11 cellular contexts compared by ENCODE assay signal in the genomic region with DNA sequence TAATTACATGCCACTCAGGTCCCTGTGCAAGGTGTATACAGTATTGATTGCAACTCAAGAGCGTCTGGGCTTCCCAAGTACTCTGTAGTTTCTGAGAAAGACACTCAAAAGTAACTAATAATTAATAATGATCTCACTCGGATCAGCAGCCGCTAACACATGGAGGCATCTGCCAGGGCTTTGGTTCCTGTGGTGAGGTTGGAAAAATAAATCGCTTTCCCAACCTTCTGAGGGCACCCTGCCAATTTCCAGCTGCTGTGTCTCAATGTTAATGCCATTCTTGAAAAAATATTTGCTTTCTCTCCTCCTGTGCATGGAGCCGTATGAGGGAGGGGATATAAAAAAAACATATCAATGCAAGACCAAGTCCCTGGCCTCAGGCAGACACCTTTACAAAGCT.
A peak's percentile ranks its signal among the peaks of the same experiment; 100 is the strongest.
DNase-seq lines count a peak whose midpoint lies in the region; ATAC-seq and TF ChIP-seq lines count a peak whose summit lies in the region.
"Had no signal": no experiment of that assay in that cellular context is flagged by ENCODE, and none has a peak within 500 bp of the region (broad histone marks: within the 10 kb centered on the region; RNA-seq: fewer than 3 reads in every experiment).

No MANE protein-coding gene starts in this region.

- peaks cover 95% of the 10 kb centered on the region for H3K36me3 Mint-ChIP-seq in activated T-helper 17 cell treated with anti-CD3 and anti-CD28 coated beads, Interleukin-2, amount 50 U/mL, for 72 hours (ENCODE audit: low read depth)

- H3K27me3 ChIP-seq in MG63 (no peaks in the 10 kb centered on the region), stomach (no peaks in the 10 kb centered on the region)

- no peak overlapping the region for H3K27ac ChIP-seq in stomach

- H3K4me3 ChIP-seq in MG63, result no peak overlapping the region
- no peak overlapping the region for H3K4me3 ChIP-seq in fibroblast of mammary gland (ENCODE audit: control insufficient read depth, low read depth, low read length)
- H3K4me3 ChIP-seq in stomach, result no peak overlapping the region

- TF ChIP-seq CTCF in fibroblast of mammary gland (conservative IDR thresholded peaks at IDR 0.05; ENCODE audit: control insufficient read depth, insufficient read depth, low read depth, low read length) (no peak), stomach (IDR thresholded peaks at IDR 0.05) (no peak)

- WGBS in stomach, 5 donors, result 29 to 55% (median 39%) methylated on average over 5 of the region's 5 CpGs

- no peaks in the 10 kb centered on the region for H3K9me3 ChIP-seq in MG63
- no peaks in the 10 kb centered on the region for H3K9me3 ChIP-seq in stomach

- ATAC-seq in HG02798 (IDR thresholded peaks at IDR 0.05; ENCODE audit: poor library complexity, unreplicated experiment), result no peak
- no peak for ATAC-seq in activated T-helper 17 cell treated with anti-CD3 and anti-CD28 coated beads, Interleukin-2, amount 50 U/mL, for 72 hours (replicated peaks)

- H3K9me3 Mint-ChIP-seq in activated T-helper 17 cell treated with anti-CD3 and anti-CD28 coated beads, Interleukin-2, amount 50 U/mL, for 72 hours, result no peaks in the 10 kb centered on the region
- H3K9me3 Mint-ChIP-seq: activated naive CD4-positive, alpha-beta T cell treated with anti-CD3 and anti-CD28 coated beads, Interleukin-2, amount 50 U/mL, for 24 hours had no signal

- H3K27me3 Mint-ChIP-seq in activated T-helper 17 cell treated with anti-CD3 and anti-CD28 coated beads, Interleukin-2, amount 50 U/mL, for 72 hours, result no peaks in the 10 kb centered on the region
- H3K27me3 Mint-ChIP-seq: activated naive CD4-positive, alpha-beta T cell treated with anti-CD3 and anti-CD28 coated beads, Interleukin-2, amount 50 U/mL, for 24 hours had no signal

- DNase-seq in MG63 (peak; percentile 86), NCI-H510A (lab: John Stamatoyannopoulos, UW) (peak; percentile 12), fibroblast of mammary gland (ENCODE audit: low read depth) (peak; percentile 55), stomach (peak; percentile 68), GOT3 (lab: John Stamatoyannopoulos, UW) (no peak)
- DNase-seq: activated CD4-positive, alpha-beta T cell treated with anti-CD3 and anti-CD28 coated beads, Interleukin-2, amount 50 U/mL, for 48 hours; DMS153; hippocampal formation had no signal

- intact Hi-C loops in stomach (cut with DNase I; ENCODE audit: low total_unique reads), result no loop called here

- TF ChIP-seq POLR2A in stomach (IDR thresholded peaks at IDR 0.05), result no peak

- H3K4me1 ChIP-seq in stomach, result peaks cover 0 to 6% (median 3%) of the 10 kb centered on the region in 4 donors

- TF ChIP-seq EP300 in stomach (IDR thresholded peaks at IDR 0.05), result no peak

- H3K4me3 Mint-ChIP-seq in activated T-helper 17 cell treated with anti-CD3 and anti-CD28 coated beads, Interleukin-2, amount 50 U/mL, for 72 hours, result no peak overlapping the region
- H3K4me3 Mint-ChIP-seq: activated naive CD4-positive, alpha-beta T cell treated with anti-CD3 and anti-CD28 coated beads, Interleukin-2, amount 50 U/mL, for 24 hours had no signal

- H3K27ac Mint-ChIP-seq in activated T-helper 17 cell treated with anti-CD3 and anti-CD28 coated beads, Interleukin-2, amount 50 U/mL, for 72 hours, result no peak overlapping the region
- H3K27ac Mint-ChIP-seq: activated naive CD4-positive, alpha-beta T cell treated with anti-CD3 and anti-CD28 coated beads, Interleukin-2, amount 50 U/mL, for 24 hours had no signal

- no peaks in the 10 kb centered on the region for H3K36me3 ChIP-seq in MG63
- H3K36me3 ChIP-seq in stomach, result peaks cover 0 to 29% (median 23%) of the 10 kb centered on the region in 4 donors

- no peaks in the 10 kb centered on the region for H3K4me1 Mint-ChIP-seq in activated T-helper 17 cell treated with anti-CD3 and anti-CD28 coated beads, Interleukin-2, amount 50 U/mL, for 72 hours
- H3K4me1 Mint-ChIP-seq: activated naive CD4-positive, alpha-beta T cell treated with anti-CD3 and anti-CD28 coated beads, Interleukin-2, amount 50 U/mL, for 24 hours had no signal
